12 cellular contexts compared by ENCODE assay signal in the genomic region with DNA sequence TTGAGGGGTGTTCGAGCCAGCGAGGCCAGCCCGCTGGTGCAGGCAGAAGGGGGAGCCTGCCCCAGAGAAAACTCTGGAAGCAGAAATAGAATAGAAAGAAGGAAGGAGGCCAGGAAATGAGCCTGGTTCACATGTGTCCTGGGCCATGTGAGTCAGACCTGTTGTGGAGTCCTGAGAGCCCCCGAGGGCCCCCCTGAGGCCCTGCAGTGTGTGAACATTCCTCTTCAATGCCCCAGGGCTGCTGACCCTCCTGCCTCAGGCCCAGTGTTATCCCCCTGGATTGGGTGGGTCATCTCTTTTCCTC. TPM values are rescaled to one million over a fixed set of nuclear protein-coding genes. Genes with fewer than 3 reads are reported as not detected.
DNase-seq lines count a peak whose midpoint lies in the region; ATAC-seq, FAIRE-seq and TF ChIP-seq lines count a peak whose summit lies in the region.
"Had no signal": no experiment of that assay in that cellular context is flagged by ENCODE, and none has a peak within 500 bp of the region (broad histone marks: within the 10 kb centered on the region; RNA-seq: fewer than 3 reads in every experiment).

No MANE protein-coding gene starts in this region.

- intact Hi-C loops in natural killer cell (cut with micrococcal nuclease) = no loop called here

- peak overlapping the region; percentile 43 for H3K4me2 ChIP-seq in astrocyte (ENCODE audit: low read length)
- H3K4me2 ChIP-seq in skeletal muscle satellite cell (ENCODE audit: low read length) = no peak overlapping the region

- DNase-seq in ELF-1 (ENCODE audit: low read depth, low spot score) (peak; percentile 71), astrocyte (ENCODE audit: low read depth) (no peak), iris pigment epithelial cell (ENCODE audit: low read depth) (peak; percentile 77), natural killer cell (no peak)
- DNase-seq in T-helper 2 cell treated with Interferon-gamma antibody and Interleukin-4, amounts not matched to agents 5 μg/mL and 100 μg/mL, for 36 hours (ENCODE audit: low spot score) = no peak
- DNase-seq in stimulated activated naive CD4-positive, alpha-beta T cell (lab: John Stamatoyannopoulos, UW) = no peak
- DNase-seq: activated CD8-positive, alpha-beta memory T cell treated with anti-CD3 and anti-CD28 coated beads, Interleukin-2, amount 10 ng/mL, durations not matched to agents 7 days and 5 days; NCI-H2107 had no signal

- H3K27me3 ChIP-seq in astrocyte (ENCODE audit: insufficient read depth, low read length) (no peaks in the 10 kb centered on the region), skeletal muscle satellite cell (ENCODE audit: control insufficient read depth, insufficient read depth, low read length) (no peaks in the 10 kb centered on the region)

- H3K79me2 ChIP-seq in astrocyte (ENCODE audit: insufficient read depth, low read length) = peaks cover 46% of the 10 kb centered on the region

- ATAC-seq in HG03457 (IDR thresholded peaks at IDR 0.05; ENCODE audit: unreplicated experiment) = no peak
- ATAC-seq in natural killer cell = no peak
- ATAC-seq: activated CD8-positive, alpha-beta memory T cell treated with anti-CD3 and anti-CD28 coated beads, Interleukin-2, amount 10 ng/mL, durations not matched to agents 7 days and 5 days had no signal

- no peak overlapping the region for H3K4me3 ChIP-seq in astrocyte (ENCODE audit: insufficient read depth, low read depth, low read length)
- H3K4me3 ChIP-seq in skeletal muscle satellite cell (ENCODE audit: low read length) = no peak overlapping the region

- H3K4me1 Mint-ChIP-seq in astrocyte (ENCODE audit: low read depth, unreplicated experiment) (peaks cover 58% of the 10 kb centered on the region), natural killer cell (no peaks in the 10 kb centered on the region)
- H3K4me1 Mint-ChIP-seq in T-helper 2 cell treated with Interferon-gamma antibody and Interleukin-4, amounts not matched to agents 5 μg/mL and 100 μg/mL, for 36 hours (ENCODE audit: low read depth) = no peaks in the 10 kb centered on the region
- H3K4me1 Mint-ChIP-seq: activated CD8-positive, alpha-beta memory T cell treated with anti-CD3 and anti-CD28 coated beads, Interleukin-2, amount 10 ng/mL, durations not matched to agents 7 days and 5 days had no signal

- peak overlapping the region; percentile 54 for H3K4me3 Mint-ChIP-seq in astrocyte (ENCODE audit: unreplicated experiment)
- no peak overlapping the region for H3K4me3 Mint-ChIP-seq in natural killer cell
- H3K4me3 Mint-ChIP-seq in T-helper 2 cell treated with Interferon-gamma antibody and Interleukin-4, amounts not matched to agents 5 μg/mL and 100 μg/mL, for 36 hours = no peak overlapping the region
- H3K4me3 Mint-ChIP-seq: activated CD8-positive, alpha-beta memory T cell treated with anti-CD3 and anti-CD28 coated beads, Interleukin-2, amount 10 ng/mL, durations not matched to agents 7 days and 5 days had no signal

- no peak overlapping the region for H2AFZ ChIP-seq in astrocyte (ENCODE audit: low read depth, low read length)

- H3K36me3 Mint-ChIP-seq in astrocyte (ENCODE audit: low read depth, unreplicated experiment) = peaks cover 51% of the 10 kb centered on the region
- H3K36me3 Mint-ChIP-seq in natural killer cell = no peaks in the 10 kb centered on the region
- H3K36me3 Mint-ChIP-seq in T-helper 2 cell treated with Interferon-gamma antibody and Interleukin-4, amounts not matched to agents 5 μg/mL and 100 μg/mL, for 36 hours (ENCODE audit: low read depth) = no peaks in the 10 kb centered on the region
- H3K36me3 Mint-ChIP-seq: activated CD8-positive, alpha-beta memory T cell treated with anti-CD3 and anti-CD28 coated beads, Interleukin-2, amount 10 ng/mL, durations not matched to agents 7 days and 5 days had no signal

- H3K27ac Mint-ChIP-seq in astrocyte (ENCODE audit: unreplicated experiment) (peak overlapping the region; percentile 62), natural killer cell (no peak overlapping the region)
- no peak overlapping the region for H3K27ac Mint-ChIP-seq in T-helper 2 cell treated with Interferon-gamma antibody and Interleukin-4, amounts not matched to agents 5 μg/mL and 100 μg/mL, for 36 hours
- H3K27ac Mint-ChIP-seq: activated CD8-positive, alpha-beta memory T cell treated with anti-CD3 and anti-CD28 coated beads, Interleukin-2, amount 10 ng/mL, durations not matched to agents 7 days and 5 days had no signal

- H3K9me3 ChIP-seq in astrocyte (ENCODE audit: insufficient read depth, low read depth, low read length) (no peaks in the 10 kb centered on the region), skeletal muscle satellite cell (replicated peaks; ENCODE audit: low read length) (no peaks in the 10 kb centered on the region)

- no peak for TF ChIP-seq CTCF in astrocyte (IDR thresholded peaks at IDR 0.05; ENCODE audit: insufficient read depth, low read depth, low read length)
- no peak for TF ChIP-seq CTCF in natural killer cell (IDR thresholded peaks at IDR 0.05)

- H3K36me3 ChIP-seq in astrocyte (ENCODE audit: insufficient read depth, low read length) (peaks cover 40% of the 10 kb centered on the region), skeletal muscle satellite cell (ENCODE audit: insufficient read depth, low read length) (peaks cover 88% of the 10 kb centered on the region)

- H4K20me1 ChIP-seq in astrocyte (ENCODE audit: insufficient read depth, low read length) = peaks cover 92% of the 10 kb centered on the region

- H3K9me3 Mint-ChIP-seq in astrocyte (ENCODE audit: unreplicated experiment) (no peaks in the 10 kb centered on the region), natural killer cell (no peaks in the 10 kb centered on the region)
- no peaks in the 10 kb centered on the region for H3K9me3 Mint-ChIP-seq in T-helper 2 cell treated with Interferon-gamma antibody and Interleukin-4, amounts not matched to agents 5 μg/mL and 100 μg/mL, for 36 hours

- H3K27ac ChIP-seq in astrocyte (ENCODE audit: low read depth, low read length) = peak overlapping the region; percentile 61

- peak overlapping the region; percentile 32 for H3K9ac ChIP-seq in astrocyte (ENCODE audit: low read length)
- peak overlapping the region; percentile 18 for H3K9ac ChIP-seq in skeletal muscle satellite cell (ENCODE audit: low read depth, low read length)

- peaks cover 45% of the 10 kb centered on the region for H3K4me1 ChIP-seq in astrocyte (ENCODE audit: insufficient read depth, low read length)
- H3K4me1 ChIP-seq in skeletal muscle satellite cell (ENCODE audit: control insufficient read depth, insufficient read depth, low read length) = peaks cover 77% of the 10 kb centered on the region

- no peak for FAIRE-seq in astrocyte (lab: Jason Lieb, UNC)
- FAIRE-seq: H1 had no signal

- H3K27me3 Mint-ChIP-seq in astrocyte (ENCODE audit: low read depth, unreplicated experiment) (no peaks in the 10 kb centered on the region), natural killer cell (ENCODE audit: low read depth in 2 of 2) (no peaks in the 10 kb centered on the region)
- no peaks in the 10 kb centered on the region for H3K27me3 Mint-ChIP-seq in T-helper 2 cell treated with Interferon-gamma antibody and Interleukin-4, amounts not matched to agents 5 μg/mL and 100 μg/mL, for 36 hours (ENCODE audit: low read depth)
- H3K27me3 Mint-ChIP-seq: activated CD8-positive, alpha-beta memory T cell treated with anti-CD3 and anti-CD28 coated beads, Interleukin-2, amount 10 ng/mL, durations not matched to agents 7 days and 5 days had no signal

RNA-seq across cellular contexts. Expression of a gene that starts 0.2 kb away (rescaled TPM):
- not detected in 2 replicates for total RNA-seq in astrocyte
- total RNA-seq in skeletal muscle satellite cell (2012; rRNA removed) = not detected in 2 replicates
- not detected for total RNA-seq in natural killer cell
- total RNA-seq: activated CD8-positive, alpha-beta memory T cell treated with anti-CD3 and anti-CD28 coated beads, Interleukin-2, amount 10 ng/mL, durations not matched to agents 7 days and 5 days; H1; kidney epithelial cell had no signal

RNA-seq across cellular contexts. Expression of a gene that starts 19.3 kb away (rescaled TPM):
- total RNA-seq in astrocyte (369 and 397 TPM in 2 replicates), natural killer cell (10 to 100 TPM in 1 of 3 donors, 1 to 10 TPM in 2; 6.7 to 13.1 (median 9.5) TPM)
- total RNA-seq in skeletal muscle satellite cell (2012; rRNA removed) = 237 and 303 TPM in 2 replicates

RNA-seq across cellular contexts. Expression of a gene that starts 36.4 kb away (rescaled TPM):
- total RNA-seq in astrocyte (33.8 and 36.2 TPM in 2 replicates), natural killer cell (100 to 1,000 TPM; 277 to 340 (median 319) TPM)
- 91.5 and 92.8 TPM in 2 replicates for total RNA-seq in skeletal muscle satellite cell (2012; rRNA removed)

RNA-seq across cellular contexts. Expression of a gene that starts 58.7 kb away (rescaled TPM):
- total RNA-seq in astrocyte (36.6 and 37.8 TPM in 2 replicates), natural killer cell (1 to 10 TPM; 4.2 to 7.0 (median 5.4) TPM)
- 41.9 and 50.2 TPM in 2 replicates for total RNA-seq in skeletal muscle satellite cell (2012; rRNA removed)

Comparison
In these comparisons a context has a peak if more than half of its experiments do, and no peak if none do; other contexts are left out.
1. DNase-seq: peak in ELF-1 (single experiment) and iris pigment epithelial cell (single experiment); none in astrocyte (single experiment), natural killer cell (single experiment), T-helper 2 cell treated with Interferon-gamma antibody and Interleukin-4, amounts not matched to agents 5 μg/mL and 100 μg/mL, for 36 hours (single experiment) and stimulated activated naive CD4-positive, alpha-beta T cell (0 of 6).
2. RNA of a gene that starts 19.3 kb away (total RNA-seq): 369 to 397 TPM in astrocyte; 6.7 to 13.1 TPM in natural killer cell; every median in the first group is over 10 times any median in the second.